In the genomic region with DNA sequence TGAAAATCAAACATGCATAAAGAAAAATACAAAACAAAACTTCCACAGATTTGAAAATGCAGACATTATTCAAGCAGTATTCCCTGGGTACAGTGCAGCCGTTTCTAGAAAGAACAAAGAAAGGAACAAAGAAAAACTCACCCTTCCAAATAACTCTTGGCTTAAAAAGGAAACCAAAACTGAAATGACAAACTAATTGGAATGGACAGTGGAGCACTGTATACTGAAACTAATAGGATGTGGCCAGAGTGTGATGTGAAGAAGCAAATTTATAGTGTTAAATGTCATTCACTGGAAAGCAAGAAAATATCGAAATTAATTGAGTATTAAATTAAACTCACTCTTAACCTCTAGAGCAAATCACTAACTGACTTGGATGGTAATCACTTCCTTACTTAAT, we compare ENCODE assay signal across 22 cellular contexts. TPM values are rescaled to one million over a fixed set of nuclear protein-coding genes. Genes with fewer than 3 reads are reported as not detected.
A peak's percentile ranks its signal among the peaks of the same experiment; 100 is the strongest.
DNase-seq lines count a peak whose midpoint lies in the region; ATAC-seq, FAIRE-seq and TF ChIP-seq lines count a peak whose summit lies in the region.
"Had no signal": no experiment of that assay in that cellular context is flagged by ENCODE, and none has a peak within 500 bp of the region (broad histone marks: within the 10 kb centered on the region; RNA-seq: fewer than 3 reads in every experiment).

No MANE protein-coding gene starts in this region.

- 79% methylated on average over 2 of the region's 2 CpGs for WGBS in A549 (ENCODE audit: missing lambda C conversion rate)

- no peaks in the 10 kb centered on the region for H3K9me3 Mint-ChIP-seq in glutamatergic neuron (ENCODE audit: unreplicated experiment)

- no peak for TF ChIP-seq RAD21 in A549 (conservative IDR thresholded peaks at IDR 0.05 in 1 of 2, IDR thresholded peaks at IDR 0.05 in 1 of 2)

- POLR2A ChIA-PET in A549 (lab: Yijun Ruan, JAX) = no interaction called here

- no peak for ATAC-seq in A549
- peak; percentile 66; the same call in 2 of the 3 replicates for ATAC-seq in SK-N-SH treated with all-trans-retinoic acid at 6 μM for 48 hours
- ATAC-seq in GM21390 (IDR thresholded peaks at IDR 0.05; ENCODE audit: unreplicated experiment) = no peak
- ATAC-seq in HG03097 (IDR thresholded peaks at IDR 0.05; ENCODE audit: low FRiP score, unreplicated experiment) = no peak
- ATAC-seq: CD8-positive, alpha-beta T cell had no signal

- CTCF ChIA-PET in A549 (lab: Yijun Ruan, JAX) = interaction anchor here (0.6 to 0.7 kb wide), 2 partner anchors 118 to 318 kb away, joined by 3 read pairs; no protein-coding TSS in a partner anchor

- H3K4me3 ChIP-seq in A549 = no peak overlapping the region
- H3K4me3 ChIP-seq: BLaER1 treated with 17β-estradiol and CSF1 and Interleukin-3, amounts not matched to agents 10 nM and 100 nM; HAP-1 had no signal

- no peaks in the 10 kb centered on the region for H3K27me3 Mint-ChIP-seq in glutamatergic neuron (ENCODE audit: unreplicated experiment)

- DNase-seq in A549 (ENCODE audit: low read depth in 1 of 2, low spot score in 1 of 2) (no peak), GM19239 (ENCODE audit: insufficient read length, low spot score) (no peak), glutamatergic neuron (no peak), OCI-M2 (lab: John Stamatoyannopoulos, UW; ENCODE audit: unreplicated experiment) (no peak), mucosa of gallbladder (ENCODE audit: low spot score) (no peak)
- DNase-seq: Calu3; CD8-positive, alpha-beta T cell; DMS53; NCI-H1048; NCI-H1436 treated with DMSO at 0.1 percent for 48 hours; NCI-H2029 treated with DMSO at 0.1 percent for 48 hours; NCI-H2171 treated with DMSO at 0.1 percent for 48 hours; NCI-H446 treated with DMSO at 0.1 percent for 48 hours; NCI-H69; SHP77 treated with DMSO at 0.1 percent for 48 hours had no signal

- no peak for TF ChIP-seq EP300 in A549 (IDR thresholded peaks at IDR 0.05)

- H3K4me2 ChIP-seq in A549 = no peak overlapping the region
- H3K4me2 ChIP-seq: BLaER1 treated with 17β-estradiol and CSF1 and Interleukin-3, amounts not matched to agents 10 nM and 100 nM; KMS-11 had no signal

- peaks cover 5% of the 10 kb centered on the region for H3K36me3 Mint-ChIP-seq in glutamatergic neuron (ENCODE audit: unreplicated experiment)

- TF ChIP-seq POLR2A in A549 (IDR thresholded peaks at IDR 0.05; ENCODE audit: low read length) = no peak

- no peak overlapping the region for H3K27ac ChIP-seq in A549
- H3K27ac ChIP-seq: BLaER1 treated with 17β-estradiol and CSF1 and Interleukin-3, amounts not matched to agents 10 nM and 100 nM; HL-60; KMS-11 had no signal

- H3K4me1 ChIP-seq in A549 = no peaks in the 10 kb centered on the region
- H3K4me1 ChIP-seq: BLaER1 treated with 17β-estradiol and CSF1 and Interleukin-3, amounts not matched to agents 10 nM and 100 nM; HAP-1 had no signal

- H3K4me1 Mint-ChIP-seq in glutamatergic neuron (ENCODE audit: low read depth, unreplicated experiment) = no peaks in the 10 kb centered on the region

- no peaks in the 10 kb centered on the region for H3K9me3 ChIP-seq in A549
- H3K9me3 ChIP-seq: HAP-1 had no signal

- no peak for TF ChIP-seq CTCF in A549 (IDR thresholded peaks at IDR 0.05)
- no peak for TF ChIP-seq CTCF in glutamatergic neuron (IDR thresholded peaks at IDR 0.05; ENCODE audit: partially characterized antibody, unreplicated experiment)

- FAIRE-seq in A549 (lab: Jason Lieb, UNC) (peak; percentile 23), GM19239 (lab: Jason Lieb, UNC) (peak; percentile 26)

- H3K4me3 Mint-ChIP-seq in glutamatergic neuron (ENCODE audit: unreplicated experiment) = no peak overlapping the region
- H3K4me3 Mint-ChIP-seq: CD8-positive, alpha-beta T cell had no signal

- peak overlapping the region; percentile 19 for H3K27ac Mint-ChIP-seq in glutamatergic neuron (ENCODE audit: unreplicated experiment)
- H3K27ac Mint-ChIP-seq: CD8-positive, alpha-beta T cell had no signal

TF ChIP-seq in A549, 52 proteins besides CTCF, POLR2A, EP300 and RAD21:
- TF ChIP-seq SREBF2 (IDR thresholded peaks at IDR 0.05) = no peak
- TF ChIP-seq, protein P1, sequence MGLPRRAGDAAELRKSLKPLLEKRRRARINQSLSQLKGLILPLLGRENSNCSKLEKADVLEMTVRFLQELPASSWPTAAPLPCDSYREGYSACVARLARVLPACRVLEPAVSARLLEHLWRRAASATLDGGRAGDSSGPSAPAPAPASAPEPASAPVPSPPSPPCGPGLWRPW (IDR thresholded peaks at IDR 0.05) = no peak
- TF ChIP-seq HOXB13 (CRISPR knock-in tag; IDR thresholded peaks at IDR 0.05; ENCODE audit: low read depth) = no peak
- no peak for TF ChIP-seq NR3C1 (IDR thresholded peaks at IDR 0.05)
- no peak for TF ChIP-seq HOXB5 (CRISPR knock-in tag; IDR thresholded peaks at IDR 0.05)
- TF ChIP-seq, protein P2, sequence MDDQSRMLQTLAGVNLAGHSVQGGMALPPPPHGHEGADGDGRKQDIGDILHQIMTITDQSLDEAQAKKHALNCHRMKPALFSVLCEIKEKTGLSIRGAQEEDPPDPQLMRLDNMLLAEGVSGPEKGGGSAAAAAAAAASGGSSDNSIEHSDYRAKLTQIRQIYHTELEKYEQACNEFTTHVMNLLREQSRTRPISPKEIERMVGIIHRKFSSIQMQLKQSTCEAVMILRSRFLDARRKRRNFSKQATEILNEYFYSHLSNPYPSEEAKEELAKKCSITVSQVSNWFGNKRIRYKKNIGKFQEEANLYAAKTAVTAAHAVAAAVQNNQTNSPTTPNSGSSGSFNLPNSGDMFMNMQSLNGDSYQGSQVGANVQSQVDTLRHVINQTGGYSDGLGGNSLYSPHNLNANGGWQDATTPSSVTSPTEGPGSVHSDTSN (IDR thresholded peaks at IDR 0.05) = no peak
- TF ChIP-seq EHF (CRISPR knock-in tag; IDR thresholded peaks at IDR 0.05) = no peak
- no peak for TF ChIP-seq FOXS1 (CRISPR knock-in tag; IDR thresholded peaks at IDR 0.05)
- TF ChIP-seq MAZ (IDR thresholded peaks at IDR 0.05; ENCODE audit: borderline replicate concordance, low read depth, low read length) = no peak
- no peak for TF ChIP-seq JUNB (IDR thresholded peaks at IDR 0.05)

TF ChIP-seq in SK-N-SH treated with all-trans-retinoic acid at 6 μM for 48 hours, 23 proteins besides CTCF, POLR2A, EP300 and RAD21 (continues in another document):
- TF ChIP-seq ESRRG (CRISPR knock-in tag; IDR thresholded peaks at IDR 0.05) (no peak), ISL1 (CRISPR knock-in tag; IDR thresholded peaks at IDR 0.05) (no peak), ZNF565 (CRISPR knock-in tag; conservative IDR thresholded peaks at IDR 0.05; ENCODE audit: low read depth) (no peak), SNAI2 (CRISPR knock-in tag; IDR thresholded peaks at IDR 0.05) (no peak), CSDC2 (CRISPR knock-in tag; IDR thresholded peaks at IDR 0.05) (no peak), RARB (CRISPR knock-in tag; IDR thresholded peaks at IDR 0.05) (no peak), BACH2 (CRISPR knock-in tag; IDR thresholded peaks at IDR 0.05; ENCODE audit: borderline replicate concordance) (no peak), ZC3H10 (CRISPR knock-in tag; IDR thresholded peaks at IDR 0.05) (no peak), ZFP3 (CRISPR knock-in tag; IDR thresholded peaks at IDR 0.05) (no peak), ARNTL (CRISPR knock-in tag; IDR thresholded peaks at IDR 0.05; ENCODE audit: borderline replicate concordance, low read depth) (no peak)
- TF ChIP-seq, protein P3, sequence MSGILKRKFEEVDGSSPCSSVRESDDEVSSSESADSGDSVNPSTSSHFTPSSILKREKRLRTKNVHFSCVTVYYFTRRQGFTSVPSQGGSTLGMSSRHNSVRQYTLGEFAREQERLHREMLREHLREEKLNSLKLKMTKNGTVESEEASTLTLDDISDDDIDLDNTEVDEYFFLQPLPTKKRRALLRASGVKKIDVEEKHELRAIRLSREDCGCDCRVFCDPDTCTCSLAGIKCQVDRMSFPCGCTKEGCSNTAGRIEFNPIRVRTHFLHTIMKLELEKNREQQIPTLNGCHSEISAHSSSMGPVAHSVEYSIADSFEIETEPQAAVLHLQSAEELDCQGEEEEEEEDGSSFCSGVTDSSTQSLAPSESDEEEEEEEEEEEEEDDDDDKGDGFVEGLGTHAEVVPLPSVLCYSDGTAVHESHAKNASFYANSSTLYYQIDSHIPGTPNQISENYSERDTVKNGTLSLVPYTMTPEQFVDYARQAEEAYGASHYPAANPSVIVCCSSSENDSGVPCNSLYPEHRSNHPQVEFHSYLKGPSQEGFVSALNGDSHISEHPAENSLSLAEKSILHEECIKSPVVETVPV (CRISPR knock-in tag; IDR thresholded peaks at IDR 0.05) = no peak
- TF ChIP-seq, protein P4, sequence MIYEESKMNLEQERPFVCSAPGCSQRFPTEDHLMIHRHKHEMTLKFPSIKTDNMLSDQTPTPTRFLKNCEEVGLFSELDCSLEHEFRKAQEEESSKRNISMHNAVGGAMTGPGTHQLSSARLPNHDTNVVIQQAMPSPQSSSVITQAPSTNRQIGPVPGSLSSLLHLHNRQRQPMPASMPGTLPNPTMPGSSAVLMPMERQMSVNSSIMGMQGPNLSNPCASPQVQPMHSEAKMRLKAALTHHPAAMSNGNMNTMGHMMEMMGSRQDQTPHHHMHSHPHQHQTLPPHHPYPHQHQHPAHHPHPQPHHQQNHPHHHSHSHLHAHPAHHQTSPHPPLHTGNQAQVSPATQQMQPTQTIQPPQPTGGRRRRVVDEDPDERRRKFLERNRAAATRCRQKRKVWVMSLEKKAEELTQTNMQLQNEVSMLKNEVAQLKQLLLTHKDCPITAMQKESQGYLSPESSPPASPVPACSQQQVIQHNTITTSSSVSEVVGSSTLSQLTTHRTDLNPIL (CRISPR knock-in tag; IDR thresholded peaks at IDR 0.05; ENCODE audit: low read depth) = no peak
- TF ChIP-seq, protein P5, sequence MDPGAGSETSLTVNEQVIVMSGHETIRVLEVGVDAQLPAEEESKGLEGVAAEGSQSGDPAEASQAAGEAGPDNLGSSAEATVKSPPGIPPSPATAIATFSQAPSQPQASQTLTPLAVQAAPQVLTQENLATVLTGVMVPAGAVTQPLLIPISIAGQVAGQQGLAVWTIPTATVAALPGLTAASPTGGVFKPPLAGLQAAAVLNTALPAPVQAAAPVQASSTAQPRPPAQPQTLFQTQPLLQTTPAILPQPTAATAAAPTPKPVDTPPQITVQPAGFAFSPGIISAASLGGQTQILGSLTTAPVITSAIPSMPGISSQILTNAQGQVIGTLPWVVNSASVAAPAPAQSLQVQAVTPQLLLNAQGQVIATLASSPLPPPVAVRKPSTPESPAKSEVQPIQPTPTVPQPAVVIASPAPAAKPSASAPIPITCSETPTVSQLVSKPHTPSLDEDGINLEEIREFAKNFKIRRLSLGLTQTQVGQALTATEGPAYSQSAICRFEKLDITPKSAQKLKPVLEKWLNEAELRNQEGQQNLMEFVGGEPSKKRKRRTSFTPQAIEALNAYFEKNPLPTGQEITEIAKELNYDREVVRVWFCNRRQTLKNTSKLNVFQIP (CRISPR knock-in tag; IDR thresholded peaks at IDR 0.05; ENCODE audit: borderline replicate concordance, low read depth) = no peak

RNA-seq across cellular contexts. Expression of a gene that starts 55.4 kb away (rescaled TPM):
- 27.2 and 29.8 TPM in 2 replicates for polyA plus RNA-seq in A549 (2011; rRNA removed)
- polyA plus RNA-seq in A549 (2012; cell fraction: cytosol; rRNA removed) = 4.8 and 5.4 TPM in 2 replicates
- 5.1 and 7.8 TPM in 2 replicates for polyA plus RNA-seq in A549 (2012; cell fraction: nucleus; rRNA removed)
- 13.2 to 15.8 TPM (median 13.8 TPM) in 3 replicates for polyA plus RNA-seq in A549 (2017; fragmentation: RNase III; extraction: RNeasy Plus Mini Kit Qiagen cat#74134 plus additional on column Dnase treatment)
- 35.5 and 37.5 TPM in 2 replicates for polyA minus RNA-seq in A549 (2011; rRNA and poly(A)+ RNA removed)
- total RNA-seq in glutamatergic neuron (ENCODE audit: unreplicated experiment) = 75.3 TPM
- total RNA-seq in mucosa of gallbladder = 26.9 TPM
